Comparison of ENCODE assay signal across 32 cellular contexts in the genomic region with DNA sequence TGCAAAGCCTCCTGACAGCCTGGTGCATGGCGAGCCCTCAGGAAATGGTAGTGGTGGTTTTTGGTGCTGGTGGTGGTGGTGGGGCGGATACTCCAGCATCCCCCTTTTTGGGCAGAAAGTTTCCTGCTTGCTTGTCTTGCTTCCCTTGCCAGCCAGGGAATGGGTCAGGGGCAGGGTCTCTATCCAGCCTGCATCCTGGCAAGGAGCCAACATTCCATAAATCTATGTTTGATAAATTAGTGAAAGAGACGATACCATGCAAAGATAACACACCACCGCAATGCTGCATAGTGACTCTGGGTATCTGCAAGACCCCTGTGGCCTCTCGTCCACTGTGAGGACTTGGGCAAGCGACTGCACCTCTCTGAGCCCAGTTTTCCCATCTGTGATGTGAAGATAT.
"Had no signal": no experiment of that assay in that cellular context is flagged by ENCODE, and none has a peak within 500 bp of the region (broad histone marks: within the 10 kb centered on the region; RNA-seq: fewer than 3 reads in every experiment).

No MANE protein-coding gene starts in this region.

- H3K27ac ChIP-seq: Peyer's patch had no signal

- H3K27me3 Mint-ChIP-seq: activated CD8-positive, alpha-beta T cell treated with anti-CD3 and anti-CD28 coated beads for 36 hours had no signal

- DNase-seq: activated CD4-positive, alpha-beta T cell treated with anti-CD3 and anti-CD28 coated beads, Interleukin-2, amount 10 ng/mL, durations not matched to agents 24 days and 14 days; activated CD4-positive, alpha-beta T cell treated with anti-CD3 and anti-CD28 coated beads, Interleukin-2, amount 50 U/mL, for 4 hours; activated CD8-positive, alpha-beta T cell treated with anti-CD3 and anti-CD28 coated beads for 36 hours; activated effector memory CD4-positive, alpha-beta T cell treated with Interleukin-2 at 50 U/mL for 16 hours; activated naive CD4-positive, alpha-beta T cell treated with anti-CD3 and anti-CD28 coated beads, Interleukin-2, amount 10 ng/mL, durations not matched to agents 7 days and 5 days; activated naive CD8-positive, alpha-beta T cell treated with anti-CD3 and anti-CD28 coated beads, Interleukin-2, amount 50 U/mL, for 24 hours; activated T-cell treated with anti-CD3 and anti-CD28 coated beads, Interleukin-2, amount 50 U/mL, for 48 hours; anterior cingulate cortex; central memory CD4-positive, alpha-beta T cell; IMR-90; Karpas-422; KBM-7; NCI-H1105; NCI-H1417 treated with DMSO at 0.1 percent for 48 hours; NCI-H1930; NCI-H2081 treated with DMSO at 0.1 percent for 48 hours; NCI-H226; NCI-H526; NCI-H748 treated with DMSO at 0.1 percent for 48 hours; NK-92 treated with Interleukin-12 subunit alpha and Interleukin-12 subunit beta, amount 100 ng/mL, for 24 hours; PC-3; RPMI8226; SIG-M5; T-cell; T-helper 2 cell; T-helper 9 cell had no signal

- H3K36me3 Mint-ChIP-seq: activated naive CD4-positive, alpha-beta T cell treated with anti-CD3 and anti-CD28 coated beads, Interleukin-2, amount 10 ng/mL, durations not matched to agents 7 days and 5 days; activated naive CD8-positive, alpha-beta T cell; brain; T-cell had no signal

- H3K36me3 ChIP-seq: Peyer's patch had no signal

- H3K4me3 Mint-ChIP-seq: activated CD4-positive, alpha-beta T cell treated with anti-CD3 and anti-CD28 coated beads, Interleukin-2, amount 10 ng/mL, durations not matched to agents 24 days and 14 days; activated CD8-positive, alpha-beta T cell treated with anti-CD3 and anti-CD28 coated beads for 36 hours; activated naive CD4-positive, alpha-beta T cell treated with anti-CD3 and anti-CD28 coated beads, Interleukin-2, amount 10 ng/mL, durations not matched to agents 7 days and 5 days; activated naive CD8-positive, alpha-beta T cell; activated naive CD8-positive, alpha-beta T cell treated with anti-CD3 and anti-CD28 coated beads, Interleukin-2, amount 50 U/mL, for 24 hours; brain; T-cell had no signal

- FAIRE-seq: bronchial epithelial cell had no signal

- H3K4me1 Mint-ChIP-seq: activated naive CD4-positive, alpha-beta T cell treated with anti-CD3 and anti-CD28 coated beads, Interleukin-2, amount 10 ng/mL, durations not matched to agents 7 days and 5 days; activated naive CD8-positive, alpha-beta T cell treated with anti-CD3 and anti-CD28 coated beads, Interleukin-2, amount 50 U/mL, for 24 hours had no signal

- H3K9me3 Mint-ChIP-seq: activated CD4-positive, alpha-beta T cell treated with anti-CD3 and anti-CD28 coated beads, Interleukin-2, amount 10 ng/mL, durations not matched to agents 24 days and 14 days; activated CD8-positive, alpha-beta T cell treated with anti-CD3 and anti-CD28 coated beads for 36 hours; activated naive CD4-positive, alpha-beta T cell treated with anti-CD3 and anti-CD28 coated beads, Interleukin-2, amount 10 ng/mL, durations not matched to agents 7 days and 5 days; activated naive CD8-positive, alpha-beta T cell treated with anti-CD3 and anti-CD28 coated beads, Interleukin-2, amount 50 U/mL, for 24 hours; T-cell had no signal

- ATAC-seq: activated CD8-positive, alpha-beta T cell treated with anti-CD3 and anti-CD28 coated beads for 36 hours; activated naive CD8-positive, alpha-beta T cell treated with anti-CD3 and anti-CD28 coated beads, Interleukin-2, amount 50 U/mL, for 24 hours; PC-3; Right ventricle myocardium inferior; SK-N-SH treated with all-trans-retinoic acid at 6 μM for 48 hours; T-cell had no signal

- H3K27ac Mint-ChIP-seq: activated CD4-positive, alpha-beta T cell treated with anti-CD3 and anti-CD28 coated beads, Interleukin-2, amount 10 ng/mL, durations not matched to agents 24 days and 14 days; activated CD8-positive, alpha-beta T cell treated with anti-CD3 and anti-CD28 coated beads for 36 hours; activated naive CD4-positive, alpha-beta T cell treated with anti-CD3 and anti-CD28 coated beads, Interleukin-2, amount 10 ng/mL, durations not matched to agents 7 days and 5 days; activated naive CD8-positive, alpha-beta T cell; activated naive CD8-positive, alpha-beta T cell treated with anti-CD3 and anti-CD28 coated beads, Interleukin-2, amount 50 U/mL, for 24 hours; T-cell had no signal

- H3K9me3 ChIP-seq: Peyer's patch had no signal

- H3K4me1 ChIP-seq: Peyer's patch had no signal

- H3K4me3 ChIP-seq: Peyer's patch had no signal

- H3K27me3 ChIP-seq: Peyer's patch had no signal
